9 cellular contexts compared by ENCODE assay signal in the genomic region with DNA sequence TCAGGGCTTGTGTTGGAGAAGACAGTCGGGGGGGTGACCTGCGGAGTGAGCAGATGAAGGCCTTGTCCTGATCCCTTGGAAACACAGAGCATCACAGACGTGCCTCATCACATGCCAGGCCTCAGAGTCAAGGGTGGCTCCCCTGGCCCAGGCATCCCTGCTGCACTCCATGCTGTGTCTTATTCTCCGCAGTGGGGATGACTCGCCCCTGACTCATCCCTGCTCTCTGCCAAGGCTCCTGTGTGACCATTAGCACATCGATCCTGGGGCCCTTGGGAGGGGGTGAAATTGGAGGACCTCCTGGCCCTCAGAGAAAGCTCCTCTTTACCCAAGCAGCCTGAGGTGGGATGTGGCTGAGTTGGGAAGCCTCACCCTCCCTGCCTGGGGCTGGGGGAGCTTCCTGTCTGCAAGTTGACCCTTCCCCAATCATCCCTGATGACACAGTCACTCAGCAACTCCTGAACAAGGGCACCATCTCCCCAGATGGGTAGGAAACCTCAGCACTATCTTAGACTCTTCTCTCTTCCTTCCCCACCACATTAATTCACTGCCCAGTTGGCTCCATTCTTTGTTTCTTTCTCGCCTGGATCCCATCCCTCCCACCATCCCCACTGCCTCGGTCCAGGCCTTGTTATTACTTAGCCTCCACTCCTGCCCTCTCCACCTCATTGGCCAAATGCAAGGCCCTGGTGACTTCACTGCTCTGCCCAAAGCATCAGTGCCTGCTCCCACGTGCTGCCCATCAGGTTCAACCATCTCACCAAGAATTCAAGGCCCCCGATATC.
DNase-seq lines count a peak whose midpoint lies in the region; ATAC-seq, FAIRE-seq and TF ChIP-seq lines count a peak whose summit lies in the region.
"Had no signal": no experiment of that assay in that cellular context is flagged by ENCODE, and none has a peak within 500 bp of the region (broad histone marks: within the 10 kb centered on the region; RNA-seq: fewer than 3 reads in every experiment).

No MANE protein-coding gene starts in this region.

- H3K4me1 ChIP-seq in foreskin keratinocyte, result no peaks in the 10 kb centered on the region
- H3K4me1 ChIP-seq: SJCRH30 had no signal

- ATAC-seq in foreskin keratinocyte (peak; percentile 99), GM19467 (IDR thresholded peaks at IDR 0.05; ENCODE audit: unreplicated experiment) (no peak), HG02981 (IDR thresholded peaks at IDR 0.05; ENCODE audit: unreplicated experiment) (no peak)
- no peak for ATAC-seq in stimulated activated naive B cell treated with anti-CD40 and anti-IgM and Interleukin-4, amounts not matched to agents 10 μg/mL and 1 μg/mL and 100 μg/mL, for 72 hours (replicated peaks)

- H3K36me3 Mint-ChIP-seq in stimulated activated naive B cell treated with anti-CD40 and anti-IgM and Interleukin-4, amounts not matched to agents 10 μg/mL and 1 μg/mL and 100 μg/mL, for 72 hours, result no peaks in the 10 kb centered on the region

- H3K9me3 Mint-ChIP-seq in stimulated activated naive B cell treated with anti-CD40 and anti-IgM and Interleukin-4, amounts not matched to agents 10 μg/mL and 1 μg/mL and 100 μg/mL, for 72 hours, result peaks cover 0 to 2% of the 10 kb centered on the region in 2 donors

- peak; percentile 65 for FAIRE-seq in urothelium cell line (lab: Jason Lieb, UNC)

- H3K4me1 Mint-ChIP-seq in stimulated activated naive B cell treated with anti-CD40 and anti-IgM and Interleukin-4, amounts not matched to agents 10 μg/mL and 1 μg/mL and 100 μg/mL, for 72 hours, result peaks cover 0 to 2% of the 10 kb centered on the region in 2 donors

- H3K27ac Mint-ChIP-seq in stimulated activated naive B cell treated with anti-CD40 and anti-IgM and Interleukin-4, amounts not matched to agents 10 μg/mL and 1 μg/mL and 100 μg/mL, for 72 hours, result no peak overlapping the region

- peak in 2 of 3 donors; percentile 3 to 27 for DNase-seq in stimulated activated CD4-positive, alpha-beta T cell treated with anti-CD3 and anti-CD28 coated beads, TNF-alpha, amount 100 ng/mL, for 48 hours (ENCODE audit: low read depth in 3 of 3)
- no peak for DNase-seq in stimulated activated CD4-positive, alpha-beta T cell treated with anti-CD3 and anti-CD28 coated beads, Interleukin-12 subunit alpha, Interleukin-12 subunit beta, amount 100 ng/mL, for 4 hours
- peak; percentile 22 for DNase-seq in WERI-Rb-1
- peak; percentile 75 to 85 for DNase-seq in foreskin keratinocyte
- DNase-seq in urothelium cell line (ENCODE audit: low spot score), result peak; percentile 91
- DNase-seq in stimulated activated naive B cell treated with anti-CD40 and anti-IgM and Interleukin-4, amounts not matched to agents 10 μg/mL and 1 μg/mL and 100 μg/mL, for 72 hours, result no peak
- DNase-seq: SJCRH30 had no signal

- H3K27me3 ChIP-seq in WERI-Rb-1 (ENCODE audit: insufficient read depth, low read depth, severe bottlenecking), result no peaks in the 10 kb centered on the region
- H3K27me3 ChIP-seq in foreskin keratinocyte, result no peaks in the 10 kb centered on the region

- H3K4me3 ChIP-seq in WERI-Rb-1 (ENCODE audit: low read depth, low read length), result no peak overlapping the region
- H3K4me3 ChIP-seq: SJCRH30 had no signal

- no peaks in the 10 kb centered on the region for H3K36me3 ChIP-seq in WERI-Rb-1
- H3K36me3 ChIP-seq: SJCRH30 had no signal

- no peaks in the 10 kb centered on the region for H3K9me3 ChIP-seq in WERI-Rb-1 (ENCODE audit: severe bottlenecking)
- H3K9me3 ChIP-seq: SJCRH30 had no signal

- no peak overlapping the region for H3K27ac ChIP-seq in WERI-Rb-1
- no peak overlapping the region for H3K27ac ChIP-seq in foreskin keratinocyte
- H3K27ac ChIP-seq: SJCRH30 had no signal

- peaks cover 28 to 38% of the 10 kb centered on the region in 2 donors for H3K27me3 Mint-ChIP-seq in stimulated activated naive B cell treated with anti-CD40 and anti-IgM and Interleukin-4, amounts not matched to agents 10 μg/mL and 1 μg/mL and 100 μg/mL, for 72 hours

- TF ChIP-seq CTCF in WERI-Rb-1 (IDR thresholded peaks at IDR 0.05; ENCODE audit: low read depth, low read length) (no peak), foreskin keratinocyte (conservative IDR thresholded peaks at IDR 0.05) (no peak)

- no peak overlapping the region for H3K4me3 Mint-ChIP-seq in stimulated activated naive B cell treated with anti-CD40 and anti-IgM and Interleukin-4, amounts not matched to agents 10 μg/mL and 1 μg/mL and 100 μg/mL, for 72 hours

Comparison
In these comparisons a context has a peak if more than half of its experiments do, and no peak if none do; other contexts are left out.
1. DNase-seq: peak in stimulated activated CD4-positive, alpha-beta T cell treated with anti-CD3 and anti-CD28 coated beads, TNF-alpha, amount 100 ng/mL, for 48 hours (2 of 3), WERI-Rb-1 (single experiment), foreskin keratinocyte (2 of 2) and urothelium cell line (single experiment); none in stimulated activated CD4-positive, alpha-beta T cell treated with anti-CD3 and anti-CD28 coated beads, Interleukin-12 subunit alpha, Interleukin-12 subunit beta, amount 100 ng/mL, for 4 hours (single experiment) and stimulated activated naive B cell treated with anti-CD40 and anti-IgM and Interleukin-4, amounts not matched to agents 10 μg/mL and 1 μg/mL and 100 μg/mL, for 72 hours (single experiment).